8 cellular contexts compared by ENCODE assay signal in genomic region chr17:50841949-50842354, GRCh38. TPM values are rescaled to one million over a fixed set of nuclear protein-coding genes. Genes with fewer than 3 reads are reported as not detected.
DNase-seq lines count a peak whose midpoint lies in the region; ATAC-seq and TF ChIP-seq lines count a peak whose summit lies in the region.

No MANE protein-coding gene starts in this region.

- intact Hi-C loops in activated CD4-positive, alpha-beta T cell treated with anti-CD3 and anti-CD28 coated beads for 36 hours (cut with DNase I, micrococcal nuclease): loop anchor here (1.0 to 5.0 kb wide), 5 partner anchors 25 to 295 kb away; partner anchors contain the start of gene SPATA20 (in 2 of the 2)

- H3K36me3 ChIP-seq in lung (ENCODE audit: control insufficient read depth in 2 of 2, insufficient read depth in 2 of 2, low read length in 2 of 2): no peaks in the 10 kb centered on the region

- DNase-seq in AG20443 (ENCODE audit: low spot score) (peak; percentile 89), H4 (ENCODE audit: low spot score) (peak; percentile 71), NCI-H345 treated with DMSO at 0.1 percent for 48 hours (lab: John Stamatoyannopoulos, UW; ENCODE audit: unreplicated experiment) (peak; percentile 59), dermis microvascular lymphatic vessel endothelial cell (ENCODE audit: low read depth in 2 of 2) (peak; percentile 30 to 60), lung (ENCODE audit: low spot score) (peak; percentile 59)
- DNase-seq in activated CD4-positive, alpha-beta T cell treated with anti-CD3 and anti-CD28 coated beads for 36 hours: peak; percentile 77
- peak in 5 of 6 experiments; percentile 18 to 57 (median 27) for DNase-seq in stimulated activated naive CD4-positive, alpha-beta T cell (lab: John Stamatoyannopoulos, UW)

- WGBS in lung, 2 donors: 16 to 21% methylated on average over 8 of the region's 8 CpGs

- no peak overlapping the region for H3K27ac ChIP-seq in lung (ENCODE audit: low read depth in 1 of 2, low read length in 1 of 2)

- no peaks in the 10 kb centered on the region for H3K27me3 Mint-ChIP-seq in activated CD4-positive, alpha-beta T cell treated with anti-CD3 and anti-CD28 coated beads for 36 hours

- no peak overlapping the region for H3K4me3 ChIP-seq in lung

- H3K9me3 ChIP-seq in lung (ENCODE audit: control insufficient read depth in 2 of 2, insufficient read depth in 1 of 2, low read length in 1 of 2): no peaks in the 10 kb centered on the region

- CTCF ChIA-PET in activated CD4-positive, alpha-beta T cell treated with anti-CD3 and anti-CD28 coated beads for 36 hours (lab: Charles Lee): interaction anchor here (0.6 to 3.5 kb wide), 18 partner anchors 8 to 336 kb away, joined by 3 to 32 read pairs (median 3); no protein-coding TSS in a partner anchor

- TF ChIP-seq CTCF in lung (IDR thresholded peaks at IDR 0.05; ENCODE audit: control extremely low read depth, extremely low read depth): peak; percentile 83

- H3K27me3 ChIP-seq in lung (ENCODE audit: control insufficient read depth, insufficient read depth): no peaks in the 10 kb centered on the region

- no peaks in the 10 kb centered on the region for H3K9me3 Mint-ChIP-seq in activated CD4-positive, alpha-beta T cell treated with anti-CD3 and anti-CD28 coated beads for 36 hours (ENCODE audit: low read depth)

- no peaks in the 10 kb centered on the region for H3K36me3 Mint-ChIP-seq in activated CD4-positive, alpha-beta T cell treated with anti-CD3 and anti-CD28 coated beads for 36 hours (ENCODE audit: low read depth)

- no peaks in the 10 kb centered on the region for H3K4me1 Mint-ChIP-seq in activated CD4-positive, alpha-beta T cell treated with anti-CD3 and anti-CD28 coated beads for 36 hours

- no peak overlapping the region for H3K27ac Mint-ChIP-seq in activated CD4-positive, alpha-beta T cell treated with anti-CD3 and anti-CD28 coated beads for 36 hours

- ATAC-seq in activated CD4-positive, alpha-beta T cell treated with anti-CD3 and anti-CD28 coated beads for 36 hours: peak; percentile 85
- ATAC-seq in lung (ENCODE audit: insufficient read depth, low FRiP score) (no peak), HG03439 (IDR thresholded peaks at IDR 0.05; ENCODE audit: unreplicated experiment) (no peak)

- H3K4me1 ChIP-seq in lung (ENCODE audit: control insufficient read depth in 2 of 2, insufficient read depth in 2 of 2, low read length in 2 of 2): no peaks in the 10 kb centered on the region

- no peak overlapping the region for H3K4me3 Mint-ChIP-seq in activated CD4-positive, alpha-beta T cell treated with anti-CD3 and anti-CD28 coated beads for 36 hours

- POLR2A ChIA-PET in activated CD4-positive, alpha-beta T cell treated with anti-CD3 and anti-CD28 coated beads for 36 hours (lab: Charles Lee): no interaction called here

RNA-seq across cellular contexts. Expression of gene WFIKKN2, which starts 6.6 kb away (rescaled TPM):
- total RNA-seq in H4 (2014; rRNA removed; shearing (Covaris generic)): not detected in 2 replicates
- not detected for total RNA-seq in activated CD4-positive, alpha-beta T cell treated with anti-CD3 and anti-CD28 coated beads for 36 hours
- under 0.01 TPM in 1 of 2 replicates, not detected in the other for total RNA-seq in dermis microvascular lymphatic vessel endothelial cell
- under 1 TPM; 0.06 to 0.31 TPM for total RNA-seq in lung
- under 1 TPM; 0.01 to 0.20 TPM for polyA plus RNA-seq in lung

RNA-seq across cellular contexts. Expression of gene TOB1, which starts 24.2 kb away (rescaled TPM):
- total RNA-seq in H4 (2014; rRNA removed; shearing (Covaris generic)): 3.1 and 7.0 TPM in 2 replicates
- total RNA-seq in activated CD4-positive, alpha-beta T cell treated with anti-CD3 and anti-CD28 coated beads for 36 hours: 10 to 100 TPM; 31.3 to 43.0 TPM
- total RNA-seq in dermis microvascular lymphatic vessel endothelial cell: 2.8 and 3.0 TPM in 2 replicates
- 10 to 100 TPM; 28.4 to 75.5 TPM for total RNA-seq in lung
- polyA plus RNA-seq in lung: 10 to 100 TPM; 15.3 to 30.5 TPM

Comparison
In these comparisons a context has a peak if more than half of its experiments do, and no peak if none do; other contexts are left out.
1. DNase-seq: peak in every context shown above with its lines; median percentile 89 in AG20443; 77 in activated CD4-positive, alpha-beta T cell treated with anti-CD3 and anti-CD28 coated beads for 36 hours; 71 in H4; 59 in NCI-H345 treated with DMSO at 0.1 percent for 48 hours; 59 in lung; 45 in dermis microvascular lymphatic vessel endothelial cell; 27 in stimulated activated naive CD4-positive, alpha-beta T cell.